ENCODE assay signal across 22 cellular contexts in the genomic region with DNA sequence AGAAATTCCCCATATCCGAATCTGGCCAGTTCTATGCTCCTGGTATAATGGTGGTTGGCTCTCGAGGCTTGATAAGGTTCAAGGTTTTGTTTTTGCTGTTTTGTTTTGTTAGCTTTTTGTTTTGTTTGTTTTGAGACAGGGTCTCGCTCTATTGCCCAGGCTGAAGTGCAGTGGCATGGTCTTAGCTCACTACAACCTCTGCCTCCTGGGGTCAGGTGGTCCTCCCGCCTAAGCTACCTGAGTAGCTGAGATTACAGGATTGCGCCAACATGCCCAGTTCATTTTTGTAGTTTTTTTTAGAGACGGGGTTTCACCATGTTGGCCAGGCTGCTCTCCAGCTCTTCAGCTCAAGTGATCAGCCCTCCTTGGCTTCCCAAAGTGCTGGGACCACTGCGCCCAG.
DNase-seq lines count a peak whose midpoint lies in the region; ATAC-seq, FAIRE-seq and TF ChIP-seq lines count a peak whose summit lies in the region.
"Had no signal": no experiment of that assay in that cellular context is flagged by ENCODE, and none has a peak within 500 bp of the region (broad histone marks: within the 10 kb centered on the region; RNA-seq: fewer than 3 reads in every experiment).

No MANE protein-coding gene starts in this region.

- no peak for TF ChIP-seq CTCF in A549 (IDR thresholded peaks at IDR 0.05)
- no peak for TF ChIP-seq CTCF in RWPE1 (conservative IDR thresholded peaks at IDR 0.05; ENCODE audit: low read depth)
- no peak for TF ChIP-seq CTCF in gastroesophageal sphincter (IDR thresholded peaks at IDR 0.05)

- H3K27me3 Mint-ChIP-seq in activated CD8-positive, alpha-beta T cell treated with anti-CD3 and anti-CD28 coated beads, Interleukin-2, amount 10 ng/mL, durations not matched to agents 7 days and 5 days (ENCODE audit: low read depth), result peaks cover 40% of the 10 kb centered on the region

- no peaks in the 10 kb centered on the region for H3K36me3 ChIP-seq in gastroesophageal sphincter
- no peaks in the 10 kb centered on the region for H3K36me3 ChIP-seq in skeletal muscle satellite cell (ENCODE audit: insufficient read depth, low read length)
- H3K36me3 ChIP-seq: adrenal gland, right atrium auricular region had no signal

- TF ChIP-seq POLR2A in A549 (IDR thresholded peaks at IDR 0.05; ENCODE audit: low read length), result no peak
- TF ChIP-seq POLR2A in gastroesophageal sphincter (IDR thresholded peaks at IDR 0.05), result no peak

- H3K27ac ChIP-seq in A549 (peak overlapping the region; percentile 37 to 85; a peak in 4 of 6 replicates), RWPE1 (peak overlapping the region; percentile 87), gastroesophageal sphincter (peak overlapping the region; percentile 82 to 96 (median 93))

- H3K9ac ChIP-seq in skeletal muscle satellite cell (ENCODE audit: low read depth, low read length), result peak overlapping the region; percentile 76

- DNase-seq in A549 (ENCODE audit: low read depth in 1 of 2, low spot score in 1 of 2), result no peak
- no peak for DNase-seq in RWPE1 (ENCODE audit: low spot score)
- no peak for DNase-seq in A172 (ENCODE audit: low spot score)
- no peak for DNase-seq in ureter (ENCODE audit: low spot score)
- no peak for DNase-seq in activated CD8-positive, alpha-beta T cell treated with anti-CD3 and anti-CD28 coated beads, Interleukin-2, amount 10 ng/mL, durations not matched to agents 7 days and 5 days
- no peak for DNase-seq in GM19238 (ENCODE audit: insufficient read length, low spot score)
- DNase-seq: activated CD4-positive, alpha-beta T cell treated with anti-CD3 and anti-CD28 coated beads for 4 hours; activated CD8-positive, alpha-beta memory T cell treated with anti-CD3 and anti-CD28 coated beads, Interleukin-2, amount 50 U/mL, for 4 hours; adrenal gland; CD4-positive, CD25-positive, alpha-beta regulatory T cell; central memory CD4-positive, alpha-beta T cell; DMS153; effector CD4-positive, alpha-beta T cell; left colon; NCI-H146; NCI-H774; stimulated activated CD4-positive, alpha-beta T cell treated with anti-CD3 and anti-CD28 coated beads, Interleukin-1b, Interleukin-23, amount 100 ng/mL, for 48 hours; stimulated activated naive CD8-positive, alpha-beta T cell treated with anti-CD3 and anti-CD28 coated beads, Interleukin-15, Interleukin-2, amounts not matched to agents 100 U/mL and 50 U/mL, for 24 hours had no signal

- H3K9me3 Mint-ChIP-seq in activated CD8-positive, alpha-beta T cell treated with anti-CD3 and anti-CD28 coated beads, Interleukin-2, amount 10 ng/mL, durations not matched to agents 7 days and 5 days (ENCODE audit: insufficient read depth), result no peaks in the 10 kb centered on the region

- no peak overlapping the region for H3K4me2 ChIP-seq in A549
- H3K4me2 ChIP-seq in skeletal muscle satellite cell (ENCODE audit: low read length), result peak overlapping the region; percentile 64

- no peaks in the 10 kb centered on the region for H3K27me3 ChIP-seq in gastroesophageal sphincter
- H3K27me3 ChIP-seq in skeletal muscle satellite cell (ENCODE audit: control insufficient read depth, insufficient read depth, low read length), result no peaks in the 10 kb centered on the region
- H3K27me3 ChIP-seq: adrenal gland, right atrium auricular region had no signal

- CTCF ChIA-PET in A549 (lab: Yijun Ruan, JAX) (interaction anchor here (0.7 kb wide), 1 partner anchor 120 kb away, joined by 3 read pairs; no protein-coding TSS in a partner anchor), RWPE1 (lab: Yijun Ruan, JAX) (interaction anchor here (0.5 to 0.9 kb wide), 3 partner anchors 19 to 179 kb away, joined by 3 to 4 read pairs (median 3); no protein-coding TSS in a partner anchor)
- CTCF ChIA-PET in activated CD8-positive, alpha-beta T cell treated with anti-CD3 and anti-CD28 coated beads, Interleukin-2, amount 10 ng/mL, durations not matched to agents 7 days and 5 days (lab: Charles Lee), result interaction anchor here (1.3 kb wide), 1 partner anchor 120 kb away, joined by 5 read pairs; no protein-coding TSS in a partner anchor

- WGBS in A549 (ENCODE audit: missing lambda C conversion rate), result 83% methylated on average over 7 of the region's 7 CpGs
- WGBS in gastroesophageal sphincter (ENCODE audit: low coverage in 1 of 2), 2 donors, result 75 to 81% methylated on average over 4 to 6 of the region's 7 CpGs

- peaks cover 34% of the 10 kb centered on the region for H3K4me1 ChIP-seq in A549
- H3K4me1 ChIP-seq in gastroesophageal sphincter, result peaks cover 21 to 71% (median 22%) of the 10 kb centered on the region in 3 donors
- peaks cover 63% of the 10 kb centered on the region for H3K4me1 ChIP-seq in skeletal muscle satellite cell (ENCODE audit: control insufficient read depth, insufficient read depth, low read length)

- no peak for ATAC-seq in A549
- ATAC-seq in gastroesophageal sphincter, result no peak
- no peak for ATAC-seq in activated CD8-positive, alpha-beta T cell treated with anti-CD3 and anti-CD28 coated beads, Interleukin-2, amount 10 ng/mL, durations not matched to agents 7 days and 5 days
- ATAC-seq: left colon; stimulated activated naive CD8-positive, alpha-beta T cell treated with anti-CD3 and anti-CD28 coated beads, Interleukin-15, Interleukin-2, amounts not matched to agents 100 U/mL and 50 U/mL, for 24 hours had no signal

- no peaks in the 10 kb centered on the region for H3K4me1 Mint-ChIP-seq in activated CD8-positive, alpha-beta T cell treated with anti-CD3 and anti-CD28 coated beads, Interleukin-2, amount 10 ng/mL, durations not matched to agents 7 days and 5 days (ENCODE audit: low read depth)

- no peaks in the 10 kb centered on the region for H3K36me3 Mint-ChIP-seq in activated CD8-positive, alpha-beta T cell treated with anti-CD3 and anti-CD28 coated beads, Interleukin-2, amount 10 ng/mL, durations not matched to agents 7 days and 5 days (ENCODE audit: low read depth)
- H3K36me3 Mint-ChIP-seq: CD4-positive, CD25-positive, alpha-beta regulatory T cell had no signal

- H3K27ac Mint-ChIP-seq in activated CD8-positive, alpha-beta T cell treated with anti-CD3 and anti-CD28 coated beads, Interleukin-2, amount 10 ng/mL, durations not matched to agents 7 days and 5 days, result no peak overlapping the region

- no peak overlapping the region for H3K4me3 ChIP-seq in A549
- H3K4me3 ChIP-seq in gastroesophageal sphincter, result no peak overlapping the region
- no peak overlapping the region for H3K4me3 ChIP-seq in skeletal muscle satellite cell (ENCODE audit: low read length)
- H3K4me3 ChIP-seq: adrenal gland, right atrium auricular region had no signal

- H3K4me3 Mint-ChIP-seq in activated CD8-positive, alpha-beta T cell treated with anti-CD3 and anti-CD28 coated beads, Interleukin-2, amount 10 ng/mL, durations not matched to agents 7 days and 5 days, result no peak overlapping the region
- H3K4me3 Mint-ChIP-seq: CD4-positive, CD25-positive, alpha-beta regulatory T cell had no signal

- no peak for TF ChIP-seq RAD21 in A549 (conservative IDR thresholded peaks at IDR 0.05 in 1 of 2, IDR thresholded peaks at IDR 0.05 in 1 of 2)

- TF ChIP-seq EP300 in A549 (IDR thresholded peaks at IDR 0.05), result no peak
- TF ChIP-seq EP300 in gastroesophageal sphincter (IDR thresholded peaks at IDR 0.05), result no peak

- H3K9me3 ChIP-seq in A549, result no peaks in the 10 kb centered on the region
- no peaks in the 10 kb centered on the region for H3K9me3 ChIP-seq in gastroesophageal sphincter
- H3K9me3 ChIP-seq in skeletal muscle satellite cell (replicated peaks; ENCODE audit: low read length), result no peaks in the 10 kb centered on the region
- H3K9me3 ChIP-seq: adrenal gland, right atrium auricular region had no signal

- no peak for FAIRE-seq in A549 (lab: Jason Lieb, UNC)
- FAIRE-seq: GM12891 had no signal

- POLR2A ChIA-PET in A549 (lab: Yijun Ruan, JAX) (interaction anchor here (0.8 kb wide), 1 partner anchor 19 kb away, joined by 3 read pairs; no protein-coding TSS in a partner anchor), RWPE1 (lab: Yijun Ruan, JAX; ENCODE audit: low non-redundant PET) (no interaction called here)
- POLR2A ChIA-PET in activated CD8-positive, alpha-beta T cell treated with anti-CD3 and anti-CD28 coated beads, Interleukin-2, amount 10 ng/mL, durations not matched to agents 7 days and 5 days (lab: Charles Lee), result no interaction called here

TF ChIP-seq in A549, 52 proteins besides CTCF, POLR2A, EP300 and RAD21:
- TF ChIP-seq, protein P1, sequence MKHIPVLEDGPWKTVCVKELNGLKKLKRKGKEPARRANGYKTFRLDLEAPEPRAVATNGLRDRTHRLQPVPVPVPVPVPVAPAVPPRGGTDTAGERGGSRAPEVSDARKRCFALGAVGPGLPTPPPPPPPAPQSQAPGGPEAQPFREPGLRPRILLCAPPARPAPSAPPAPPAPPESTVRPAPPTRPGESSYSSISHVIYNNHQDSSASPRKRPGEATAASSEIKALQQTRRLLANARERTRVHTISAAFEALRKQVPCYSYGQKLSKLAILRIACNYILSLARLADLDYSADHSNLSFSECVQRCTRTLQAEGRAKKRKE (CRISPR knock-in tag; IDR thresholded peaks at IDR 0.05; ENCODE audit: low read depth), result no peak
- no peak for TF ChIP-seq CHD4 (IDR thresholded peaks at IDR 0.05; ENCODE audit: borderline replicate concordance)
- TF ChIP-seq HEYL (CRISPR knock-in tag; IDR thresholded peaks at IDR 0.05), result no peak
- TF ChIP-seq CHD2 (IDR thresholded peaks at IDR 0.05; ENCODE audit: low read length, partially characterized antibody), result no peak
- no peak for TF ChIP-seq ZFP36 (IDR thresholded peaks at IDR 0.05; ENCODE audit: borderline replicate concordance, partially characterized antibody)
- TF ChIP-seq EHF (CRISPR knock-in tag; IDR thresholded peaks at IDR 0.05), result no peak
- TF ChIP-seq HOXA7 (CRISPR knock-in tag; IDR thresholded peaks at IDR 0.05), result no peak
- no peak for TF ChIP-seq FOXS1 (CRISPR knock-in tag; IDR thresholded peaks at IDR 0.05)
- no peak for TF ChIP-seq CBX8 (IDR thresholded peaks at IDR 0.05)
- TF ChIP-seq EHMT2 (IDR thresholded peaks at IDR 0.05; ENCODE audit: low read depth), result no peak
- no peak for TF ChIP-seq FOSB (CRISPR knock-in tag; IDR thresholded peaks at IDR 0.05)
- TF ChIP-seq, protein P2, sequence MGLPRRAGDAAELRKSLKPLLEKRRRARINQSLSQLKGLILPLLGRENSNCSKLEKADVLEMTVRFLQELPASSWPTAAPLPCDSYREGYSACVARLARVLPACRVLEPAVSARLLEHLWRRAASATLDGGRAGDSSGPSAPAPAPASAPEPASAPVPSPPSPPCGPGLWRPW (IDR thresholded peaks at IDR 0.05), result no peak
- TF ChIP-seq FOSL2 (IDR thresholded peaks at IDR 0.05), result no peak
- TF ChIP-seq FOSL2 (CRISPR knock-in tag; IDR thresholded peaks at IDR 0.05), result no peak
- TF ChIP-seq HOXB5 (CRISPR knock-in tag; IDR thresholded peaks at IDR 0.05), result no peak
